Comparison of ENCODE assay signal across 1 cellular context in the genomic region with DNA sequence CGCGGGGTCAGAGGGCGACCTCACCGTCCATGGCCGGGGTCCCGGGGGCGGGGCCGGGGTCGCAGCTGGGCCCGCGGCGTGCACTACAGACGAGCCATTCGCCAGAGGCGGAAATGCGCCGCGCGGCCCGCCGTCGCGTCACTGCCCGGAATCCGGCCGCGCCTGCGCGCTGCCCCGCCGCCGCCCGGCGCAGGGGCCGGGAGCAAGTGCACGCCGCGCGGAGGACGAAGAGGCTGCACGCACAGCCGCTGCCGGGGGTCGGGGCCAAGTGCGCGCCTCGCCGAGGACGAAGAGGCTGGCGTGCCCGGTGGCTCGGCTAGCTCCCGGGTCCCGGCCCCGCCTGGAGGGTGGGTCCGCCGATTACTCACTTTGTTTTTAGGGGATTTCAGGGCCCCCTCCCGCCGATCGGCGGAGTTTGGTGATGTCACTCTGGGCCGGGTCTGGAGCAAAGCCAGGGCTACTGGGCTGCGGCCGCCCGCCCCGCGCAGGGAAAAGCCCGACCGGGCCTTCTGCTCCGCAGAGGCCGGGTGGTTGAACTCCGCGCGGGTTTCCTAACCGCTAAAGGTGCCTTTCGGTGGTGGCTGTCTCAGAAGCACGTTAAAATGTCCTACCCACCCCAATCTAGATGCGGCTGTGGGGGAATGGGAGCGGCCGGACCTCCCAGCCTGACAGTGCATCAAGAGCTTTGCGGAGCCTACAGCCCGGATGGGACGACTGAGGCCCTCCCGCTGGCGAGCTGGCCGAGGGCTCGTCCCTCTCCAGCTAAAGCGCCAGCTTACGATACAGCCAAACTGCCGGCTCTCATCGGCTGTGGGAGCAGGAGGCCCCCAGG.
A peak's percentile ranks its signal among the peaks of the same experiment; 100 is the strongest.
TF ChIP-seq lines count a peak whose summit lies in the region.

A gene (minus strand): TSS at position 115 of the 832 bp plus-strand sequence. CDS start 84 bp downstream, at position 31.

TF ChIP-seq in GM12878, 131 proteins besides CTCF, POLR2A, EP300 and RAD21 (continues in another document):
- TF ChIP-seq, protein P1, sequence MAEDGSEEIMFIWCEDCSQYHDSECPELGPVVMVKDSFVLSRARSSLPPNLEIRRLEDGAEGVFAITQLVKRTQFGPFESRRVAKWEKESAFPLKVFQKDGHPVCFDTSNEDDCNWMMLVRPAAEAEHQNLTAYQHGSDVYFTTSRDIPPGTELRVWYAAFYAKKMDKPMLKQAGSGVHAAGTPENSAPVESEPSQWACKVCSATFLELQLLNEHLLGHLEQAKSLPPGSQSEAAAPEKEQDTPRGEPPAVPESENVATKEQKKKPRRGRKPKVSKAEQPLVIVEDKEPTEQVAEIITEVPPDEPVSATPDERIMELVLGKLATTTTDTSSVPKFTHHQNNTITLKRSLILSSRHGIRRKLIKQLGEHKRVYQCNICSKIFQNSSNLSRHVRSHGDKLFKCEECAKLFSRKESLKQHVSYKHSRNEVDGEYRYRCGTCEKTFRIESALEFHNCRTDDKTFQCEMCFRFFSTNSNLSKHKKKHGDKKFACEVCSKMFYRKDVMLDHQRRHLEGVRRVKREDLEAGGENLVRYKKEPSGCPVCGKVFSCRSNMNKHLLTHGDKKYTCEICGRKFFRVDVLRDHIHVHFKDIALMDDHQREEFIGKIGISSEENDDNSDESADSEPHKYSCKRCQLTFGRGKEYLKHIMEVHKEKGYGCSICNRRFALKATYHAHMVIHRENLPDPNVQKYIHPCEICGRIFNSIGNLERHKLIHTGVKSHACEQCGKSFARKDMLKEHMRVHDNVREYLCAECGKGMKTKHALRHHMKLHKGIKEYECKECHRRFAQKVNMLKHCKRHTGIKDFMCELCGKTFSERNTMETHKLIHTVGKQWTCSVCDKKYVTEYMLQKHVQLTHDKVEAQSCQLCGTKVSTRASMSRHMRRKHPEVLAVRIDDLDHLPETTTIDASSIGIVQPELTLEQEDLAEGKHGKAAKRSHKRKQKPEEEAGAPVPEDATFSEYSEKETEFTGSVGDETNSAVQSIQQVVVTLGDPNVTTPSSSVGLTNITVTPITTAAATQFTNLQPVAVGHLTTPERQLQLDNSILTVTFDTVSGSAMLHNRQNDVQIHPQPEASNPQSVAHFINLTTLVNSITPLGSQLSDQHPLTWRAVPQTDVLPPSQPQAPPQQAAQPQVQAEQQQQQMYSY (CRISPR knock-in tag; IDR thresholded peaks at IDR 0.05), result no peak
- TF ChIP-seq ASH2L (IDR thresholded peaks at IDR 0.05; ENCODE audit: borderline replicate concordance, low read depth) (no peak), SIX5 (IDR thresholded peaks at IDR 0.05; ENCODE audit: low read depth, low read length, severe bottlenecking) (no peak), FOXM1 (IDR thresholded peaks at IDR 0.05; ENCODE audit: low read depth, low read length) (no peak), CHD2 (IDR thresholded peaks at IDR 0.05; ENCODE audit: borderline replicate concordance, low read depth, low read length) (peak; percentile 47), ZNF217 (IDR thresholded peaks at IDR 0.05) (no peak), FOS (IDR thresholded peaks at IDR 0.05; ENCODE audit: borderline replicate concordance, extremely low read depth, insufficient read length) (no peak), ZSCAN29 (IDR thresholded peaks at IDR 0.05) (0 out of 2 replicates have a peak, but pooled peaks have one; percentile 16), NFYA (IDR thresholded peaks at IDR 0.05; ENCODE audit: borderline replicate concordance, low read depth, low read length) (no peak), TCF12 (IDR thresholded peaks at IDR 0.05; ENCODE audit: low read depth, low read length) (no peak; the same call in none of the 2 replicates), SRF (IDR thresholded peaks at IDR 0.05; ENCODE audit: low read depth in 2 of 2, low read length in 2 of 2) (0 out of 4 replicates have a peak, but pooled peaks of 1 of the 2 experiments have one; percentile 38), MYC (IDR thresholded peaks at IDR 0.05; ENCODE audit: insufficient read depth, insufficient read length, insufficient replicate concordance, low read length, severe bottlenecking) (peak; percentile 69), STAT3 (IDR thresholded peaks at IDR 0.05; ENCODE audit: low read depth, low read length) (no peak), HCFC1 (IDR thresholded peaks at IDR 0.05; ENCODE audit: low read length) (peak; percentile 39; the same call in 1 of the 2 replicates), SMARCA5 (IDR thresholded peaks at IDR 0.05) (peak; percentile 52; the same call in 1 of the 2 replicates), GABPA (IDR thresholded peaks at IDR 0.05; ENCODE audit: low read depth) (no peak), CHD4 (IDR thresholded peaks at IDR 0.05) (no peak), FOXK2 (IDR thresholded peaks at IDR 0.05) (no peak), EGR1 (IDR thresholded peaks at IDR 0.05; ENCODE audit: borderline replicate concordance in 1 of 2, low read depth in 2 of 2, low read length in 2 of 2) (peak in 1 of 2 experiments; percentile 35; a peak in 1 of 3 replicates), MXI1 (IDR thresholded peaks at IDR 0.05; ENCODE audit: low read depth, low read length) (no peak), BHLHE40 (IDR thresholded peaks at IDR 0.05; ENCODE audit: borderline replicate concordance in 1 of 2, low read depth in 2 of 2, low read length in 1 of 2) (peak; percentile 86 to 96; a peak in 3 of 4 replicates), CREM (IDR thresholded peaks at IDR 0.05; ENCODE audit: low read depth) (peak; percentile 41), ZBED1 (IDR thresholded peaks at IDR 0.05; ENCODE audit: borderline replicate concordance) (0 out of 2 replicates have a peak, but pooled peaks have one; percentile 18), LARP7 (IDR thresholded peaks at IDR 0.05) (peak; percentile 76; the same call in 1 of the 2 replicates), HDAC2 (IDR thresholded peaks at IDR 0.05) (no peak), PAX8 (IDR thresholded peaks at IDR 0.05) (no peak), MTA2 (IDR thresholded peaks at IDR 0.05; ENCODE audit: low read depth) (no peak), RUNX3 (IDR thresholded peaks at IDR 0.05; ENCODE audit: low read length) (peak; percentile 79), WRNIP1 (IDR thresholded peaks at IDR 0.05; ENCODE audit: borderline replicate concordance, low read depth, low read length) (no peak), DPF2 (IDR thresholded peaks at IDR 0.05) (peak; percentile 83)
- TF ChIP-seq, protein P2, sequence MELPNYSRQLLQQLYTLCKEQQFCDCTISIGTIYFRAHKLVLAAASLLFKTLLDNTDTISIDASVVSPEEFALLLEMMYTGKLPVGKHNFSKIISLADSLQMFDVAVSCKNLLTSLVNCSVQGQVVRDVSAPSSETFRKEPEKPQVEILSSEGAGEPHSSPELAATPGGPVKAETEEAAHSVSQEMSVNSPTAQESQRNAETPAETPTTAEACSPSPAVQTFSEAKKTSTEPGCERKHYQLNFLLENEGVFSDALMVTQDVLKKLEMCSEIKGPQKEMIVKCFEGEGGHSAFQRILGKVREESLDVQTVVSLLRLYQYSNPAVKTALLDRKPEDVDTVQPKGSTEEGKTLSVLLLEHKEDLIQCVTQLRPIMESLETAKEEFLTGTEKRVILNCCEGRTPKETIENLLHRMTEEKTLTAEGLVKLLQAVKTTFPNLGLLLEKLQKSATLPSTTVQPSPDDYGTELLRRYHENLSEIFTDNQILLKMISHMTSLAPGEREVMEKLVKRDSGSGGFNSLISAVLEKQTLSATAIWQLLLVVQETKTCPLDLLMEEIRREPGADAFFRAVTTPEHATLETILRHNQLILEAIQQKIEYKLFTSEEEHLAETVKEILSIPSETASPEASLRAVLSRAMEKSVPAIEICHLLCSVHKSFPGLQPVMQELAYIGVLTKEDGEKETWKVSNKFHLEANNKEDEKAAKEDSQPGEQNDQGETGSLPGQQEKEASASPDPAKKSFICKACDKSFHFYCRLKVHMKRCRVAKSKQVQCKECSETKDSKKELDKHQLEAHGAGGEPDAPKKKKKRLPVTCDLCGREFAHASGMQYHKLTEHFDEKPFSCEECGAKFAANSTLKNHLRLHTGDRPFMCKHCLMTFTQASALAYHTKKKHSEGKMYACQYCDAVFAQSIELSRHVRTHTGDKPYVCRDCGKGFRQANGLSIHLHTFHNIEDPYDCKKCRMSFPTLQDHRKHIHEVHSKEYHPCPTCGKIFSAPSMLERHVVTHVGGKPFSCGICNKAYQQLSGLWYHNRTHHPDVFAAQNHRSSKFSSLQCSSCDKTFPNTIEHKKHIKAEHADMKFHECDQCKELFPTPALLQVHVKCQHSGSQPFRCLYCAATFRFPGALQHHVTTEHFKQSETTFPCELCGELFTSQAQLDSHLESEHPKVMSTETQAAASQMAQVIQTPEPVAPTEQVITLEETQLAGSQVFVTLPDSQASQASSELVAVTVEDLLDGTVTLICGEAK (IDR thresholded peaks at IDR 0.05; ENCODE audit: borderline replicate concordance), result no peak
- TF ChIP-seq, protein P3, sequence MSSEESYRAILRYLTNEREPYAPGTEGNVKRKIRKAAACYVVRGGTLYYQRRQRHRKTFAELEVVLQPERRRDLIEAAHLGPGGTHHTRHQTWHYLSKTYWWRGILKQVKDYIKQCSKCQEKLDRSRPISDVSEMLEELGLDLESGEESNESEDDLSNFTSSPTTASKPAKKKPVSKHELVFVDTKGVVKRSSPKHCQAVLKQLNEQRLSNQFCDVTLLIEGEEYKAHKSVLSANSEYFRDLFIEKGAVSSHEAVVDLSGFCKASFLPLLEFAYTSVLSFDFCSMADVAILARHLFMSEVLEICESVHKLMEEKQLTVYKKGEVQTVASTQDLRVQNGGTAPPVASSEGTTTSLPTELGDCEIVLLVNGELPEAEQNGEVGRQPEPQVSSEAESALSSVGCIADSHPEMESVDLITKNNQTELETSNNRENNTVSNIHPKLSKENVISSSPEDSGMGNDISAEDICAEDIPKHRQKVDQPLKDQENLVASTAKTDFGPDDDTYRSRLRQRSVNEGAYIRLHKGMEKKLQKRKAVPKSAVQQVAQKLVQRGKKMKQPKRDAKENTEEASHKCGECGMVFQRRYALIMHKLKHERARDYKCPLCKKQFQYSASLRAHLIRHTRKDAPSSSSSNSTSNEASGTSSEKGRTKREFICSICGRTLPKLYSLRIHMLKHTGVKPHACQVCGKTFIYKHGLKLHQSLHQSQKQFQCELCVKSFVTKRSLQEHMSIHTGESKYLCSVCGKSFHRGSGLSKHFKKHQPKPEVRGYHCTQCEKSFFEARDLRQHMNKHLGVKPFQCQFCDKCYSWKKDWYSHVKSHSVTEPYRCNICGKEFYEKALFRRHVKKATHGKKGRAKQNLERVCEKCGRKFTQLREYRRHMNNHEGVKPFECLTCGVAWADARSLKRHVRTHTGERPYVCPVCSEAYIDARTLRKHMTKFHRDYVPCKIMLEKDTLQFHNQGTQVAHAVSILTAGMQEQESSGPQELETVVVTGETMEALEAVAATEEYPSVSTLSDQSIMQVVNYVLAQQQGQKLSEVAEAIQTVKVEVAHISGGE (CRISPR knock-in tag; IDR thresholded peaks at IDR 0.05), result no peak
- TF ChIP-seq, protein P4, sequence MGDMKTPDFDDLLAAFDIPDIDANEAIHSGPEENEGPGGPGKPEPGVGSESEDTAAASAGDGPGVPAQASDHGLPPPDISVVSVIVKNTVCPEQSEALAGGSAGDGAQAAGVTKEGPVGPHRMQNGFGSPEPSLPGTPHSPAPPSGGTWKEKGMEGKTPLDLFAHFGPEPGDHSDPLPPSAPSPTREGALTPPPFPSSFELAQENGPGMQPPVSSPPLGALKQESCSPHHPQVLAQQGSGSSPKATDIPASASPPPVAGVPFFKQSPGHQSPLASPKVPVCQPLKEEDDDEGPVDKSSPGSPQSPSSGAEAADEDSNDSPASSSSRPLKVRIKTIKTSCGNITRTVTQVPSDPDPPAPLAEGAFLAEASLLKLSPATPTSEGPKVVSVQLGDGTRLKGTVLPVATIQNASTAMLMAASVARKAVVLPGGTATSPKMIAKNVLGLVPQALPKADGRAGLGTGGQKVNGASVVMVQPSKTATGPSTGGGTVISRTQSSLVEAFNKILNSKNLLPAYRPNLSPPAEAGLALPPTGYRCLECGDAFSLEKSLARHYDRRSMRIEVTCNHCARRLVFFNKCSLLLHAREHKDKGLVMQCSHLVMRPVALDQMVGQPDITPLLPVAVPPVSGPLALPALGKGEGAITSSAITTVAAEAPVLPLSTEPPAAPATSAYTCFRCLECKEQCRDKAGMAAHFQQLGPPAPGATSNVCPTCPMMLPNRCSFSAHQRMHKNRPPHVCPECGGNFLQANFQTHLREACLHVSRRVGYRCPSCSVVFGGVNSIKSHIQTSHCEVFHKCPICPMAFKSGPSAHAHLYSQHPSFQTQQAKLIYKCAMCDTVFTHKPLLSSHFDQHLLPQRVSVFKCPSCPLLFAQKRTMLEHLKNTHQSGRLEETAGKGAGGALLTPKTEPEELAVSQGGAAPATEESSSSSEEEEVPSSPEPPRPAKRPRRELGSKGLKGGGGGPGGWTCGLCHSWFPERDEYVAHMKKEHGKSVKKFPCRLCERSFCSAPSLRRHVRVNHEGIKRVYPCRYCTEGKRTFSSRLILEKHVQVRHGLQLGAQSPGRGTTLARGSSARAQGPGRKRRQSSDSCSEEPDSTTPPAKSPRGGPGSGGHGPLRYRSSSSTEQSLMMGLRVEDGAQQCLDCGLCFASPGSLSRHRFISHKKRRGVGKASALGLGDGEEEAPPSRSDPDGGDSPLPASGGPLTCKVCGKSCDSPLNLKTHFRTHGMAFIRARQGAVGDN (IDR thresholded peaks at IDR 0.05), result peak; percentile 62
- TF ChIP-seq, protein P5, sequence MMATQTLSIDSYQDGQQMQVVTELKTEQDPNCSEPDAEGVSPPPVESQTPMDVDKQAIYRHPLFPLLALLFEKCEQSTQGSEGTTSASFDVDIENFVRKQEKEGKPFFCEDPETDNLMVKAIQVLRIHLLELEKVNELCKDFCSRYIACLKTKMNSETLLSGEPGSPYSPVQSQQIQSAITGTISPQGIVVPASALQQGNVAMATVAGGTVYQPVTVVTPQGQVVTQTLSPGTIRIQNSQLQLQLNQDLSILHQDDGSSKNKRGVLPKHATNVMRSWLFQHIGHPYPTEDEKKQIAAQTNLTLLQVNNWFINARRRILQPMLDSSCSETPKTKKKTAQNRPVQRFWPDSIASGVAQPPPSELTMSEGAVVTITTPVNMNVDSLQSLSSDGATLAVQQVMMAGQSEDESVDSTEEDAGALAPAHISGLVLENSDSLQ (IDR thresholded peaks at IDR 0.05), result no peak; the same call in none of the 2 replicates
- TF ChIP-seq, protein P6, sequence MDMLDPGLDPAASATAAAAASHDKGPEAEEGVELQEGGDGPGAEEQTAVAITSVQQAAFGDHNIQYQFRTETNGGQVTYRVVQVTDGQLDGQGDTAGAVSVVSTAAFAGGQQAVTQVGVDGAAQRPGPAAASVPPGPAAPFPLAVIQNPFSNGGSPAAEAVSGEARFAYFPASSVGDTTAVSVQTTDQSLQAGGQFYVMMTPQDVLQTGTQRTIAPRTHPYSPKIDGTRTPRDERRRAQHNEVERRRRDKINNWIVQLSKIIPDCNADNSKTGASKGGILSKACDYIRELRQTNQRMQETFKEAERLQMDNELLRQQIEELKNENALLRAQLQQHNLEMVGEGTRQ (IDR thresholded peaks at IDR 0.05; ENCODE audit: borderline replicate concordance, low read depth, low read length), result no peak
